ENCODE assay signal across 1 cellular context in the genomic region with DNA sequence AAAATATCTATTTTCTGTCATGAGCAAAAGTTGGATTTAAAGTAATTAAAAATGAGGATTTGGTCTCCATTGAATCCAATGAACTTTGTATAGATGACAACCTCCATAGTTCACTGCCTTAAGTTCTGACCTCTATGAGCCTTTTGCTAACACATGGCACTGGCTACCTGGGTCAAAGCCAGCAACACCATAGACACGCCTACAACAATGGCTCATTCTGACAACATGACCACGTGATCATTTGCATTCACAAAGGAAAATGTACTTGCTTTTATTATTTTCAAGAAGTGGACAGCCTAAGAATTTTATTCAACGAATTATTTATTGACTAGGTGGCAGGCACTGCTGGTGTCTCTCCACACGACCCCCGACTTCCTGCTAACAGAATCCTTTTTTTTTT.
TF ChIP-seq lines count a peak whose summit lies in the region.

No MANE protein-coding gene starts in this region.

TF ChIP-seq in WTC11, 78 proteins besides CTCF, POLR2A, EP300 and RAD21 (continued from another document):
- TF ChIP-seq, protein P1, sequence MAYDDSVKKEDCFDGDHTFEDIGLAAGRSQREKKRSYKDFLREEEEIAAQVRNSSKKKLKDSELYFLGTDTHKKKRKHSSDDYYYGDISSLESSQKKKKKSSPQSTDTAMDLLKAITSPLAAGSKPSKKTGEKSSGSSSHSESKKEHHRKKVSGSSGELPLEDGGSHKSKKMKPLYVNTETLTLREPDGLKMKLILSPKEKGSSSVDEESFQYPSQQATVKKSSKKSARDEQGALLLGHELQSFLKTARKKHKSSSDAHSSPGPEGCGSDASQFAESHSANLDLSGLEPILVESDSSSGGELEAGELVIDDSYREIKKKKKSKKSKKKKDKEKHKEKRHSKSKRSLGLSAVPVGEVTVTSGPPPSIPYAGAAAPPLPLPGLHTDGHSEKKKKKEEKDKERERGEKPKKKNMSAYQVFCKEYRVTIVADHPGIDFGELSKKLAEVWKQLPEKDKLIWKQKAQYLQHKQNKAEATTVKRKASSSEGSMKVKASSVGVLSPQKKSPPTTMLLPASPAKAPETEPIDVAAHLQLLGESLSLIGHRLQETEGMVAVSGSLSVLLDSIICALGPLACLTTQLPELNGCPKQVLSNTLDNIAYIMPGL (CRISPR knock-in tag; IDR thresholded peaks at IDR 0.05) = no peak
- TF ChIP-seq ELF4 (CRISPR knock-in tag; IDR thresholded peaks at IDR 0.05; ENCODE audit: low read depth) (no peak), ZNF317 (CRISPR knock-in tag; IDR thresholded peaks at IDR 0.05; ENCODE audit: borderline replicate concordance, low read depth) (no peak), NFE2L1 (CRISPR knock-in tag; IDR thresholded peaks at IDR 0.05) (no peak), SMAD4 (CRISPR knock-in tag; IDR thresholded peaks at IDR 0.05) (no peak), ETV6 (CRISPR knock-in tag; IDR thresholded peaks at IDR 0.05) (no peak), NR2C2 (CRISPR knock-in tag; IDR thresholded peaks at IDR 0.05) (no peak), SMAD3 (CRISPR knock-in tag; IDR thresholded peaks at IDR 0.05; ENCODE audit: borderline replicate concordance) (no peak), TCF7 (CRISPR knock-in tag; IDR thresholded peaks at IDR 0.05; ENCODE audit: low read depth) (no peak), MXD4 (CRISPR knock-in tag; IDR thresholded peaks at IDR 0.05; ENCODE audit: borderline replicate concordance) (no peak)
- TF ChIP-seq, protein P2, sequence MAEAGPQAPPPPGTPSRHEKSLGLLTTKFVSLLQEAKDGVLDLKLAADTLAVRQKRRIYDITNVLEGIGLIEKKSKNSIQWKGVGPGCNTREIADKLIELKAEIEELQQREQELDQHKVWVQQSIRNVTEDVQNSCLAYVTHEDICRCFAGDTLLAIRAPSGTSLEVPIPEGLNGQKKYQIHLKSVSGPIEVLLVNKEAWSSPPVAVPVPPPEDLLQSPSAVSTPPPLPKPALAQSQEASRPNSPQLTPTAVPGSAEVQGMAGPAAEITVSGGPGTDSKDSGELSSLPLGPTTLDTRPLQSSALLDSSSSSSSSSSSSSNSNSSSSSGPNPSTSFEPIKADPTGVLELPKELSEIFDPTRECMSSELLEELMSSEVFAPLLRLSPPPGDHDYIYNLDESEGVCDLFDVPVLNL (CRISPR knock-in tag; IDR thresholded peaks at IDR 0.05; ENCODE audit: borderline replicate concordance, low read depth) = no peak
- TF ChIP-seq, protein P3, sequence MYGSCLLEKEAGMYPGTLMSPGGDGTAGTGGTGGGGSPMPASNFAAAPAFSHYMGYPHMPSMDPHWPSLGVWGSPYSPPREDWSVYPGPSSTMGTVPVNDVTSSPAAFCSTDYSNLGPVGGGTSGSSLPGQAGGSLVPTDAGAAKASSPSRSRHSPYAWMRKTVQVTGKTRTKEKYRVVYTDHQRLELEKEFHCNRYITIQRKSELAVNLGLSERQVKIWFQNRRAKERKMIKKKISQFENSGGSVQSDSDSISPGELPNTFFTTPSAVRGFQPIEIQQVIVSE (CRISPR knock-in tag; IDR thresholded peaks at IDR 0.05; ENCODE audit: borderline replicate concordance) = no peak
- TF ChIP-seq, protein P4, sequence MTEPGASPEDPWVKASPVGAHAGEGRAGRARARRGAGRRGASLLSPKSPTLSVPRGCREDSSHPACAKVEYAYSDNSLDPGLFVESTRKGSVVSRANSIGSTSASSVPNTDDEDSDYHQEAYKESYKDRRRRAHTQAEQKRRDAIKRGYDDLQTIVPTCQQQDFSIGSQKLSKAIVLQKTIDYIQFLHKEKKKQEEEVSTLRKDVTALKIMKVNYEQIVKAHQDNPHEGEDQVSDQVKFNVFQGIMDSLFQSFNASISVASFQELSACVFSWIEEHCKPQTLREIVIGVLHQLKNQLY (CRISPR knock-in tag; IDR thresholded peaks at IDR 0.05) = no peak
- TF ChIP-seq, protein P5, sequence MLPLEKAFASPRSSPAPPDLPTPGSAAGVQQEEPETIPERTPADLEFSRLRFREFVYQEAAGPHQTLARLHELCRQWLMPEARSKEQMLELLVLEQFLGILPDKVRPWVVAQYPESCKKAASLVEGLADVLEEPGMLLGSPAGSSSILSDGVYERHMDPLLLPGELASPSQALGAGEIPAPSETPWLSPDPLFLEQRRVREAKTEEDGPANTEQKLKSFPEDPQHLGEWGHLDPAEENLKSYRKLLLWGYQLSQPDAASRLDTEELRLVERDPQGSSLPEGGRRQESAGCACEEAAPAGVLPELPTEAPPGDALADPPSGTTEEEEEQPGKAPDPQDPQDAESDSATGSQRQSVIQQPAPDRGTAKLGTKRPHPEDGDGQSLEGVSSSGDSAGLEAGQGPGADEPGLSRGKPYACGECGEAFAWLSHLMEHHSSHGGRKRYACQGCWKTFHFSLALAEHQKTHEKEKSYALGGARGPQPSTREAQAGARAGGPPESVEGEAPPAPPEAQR (CRISPR knock-in tag; IDR thresholded peaks at IDR 0.05) = no peak
- TF ChIP-seq, protein P6, sequence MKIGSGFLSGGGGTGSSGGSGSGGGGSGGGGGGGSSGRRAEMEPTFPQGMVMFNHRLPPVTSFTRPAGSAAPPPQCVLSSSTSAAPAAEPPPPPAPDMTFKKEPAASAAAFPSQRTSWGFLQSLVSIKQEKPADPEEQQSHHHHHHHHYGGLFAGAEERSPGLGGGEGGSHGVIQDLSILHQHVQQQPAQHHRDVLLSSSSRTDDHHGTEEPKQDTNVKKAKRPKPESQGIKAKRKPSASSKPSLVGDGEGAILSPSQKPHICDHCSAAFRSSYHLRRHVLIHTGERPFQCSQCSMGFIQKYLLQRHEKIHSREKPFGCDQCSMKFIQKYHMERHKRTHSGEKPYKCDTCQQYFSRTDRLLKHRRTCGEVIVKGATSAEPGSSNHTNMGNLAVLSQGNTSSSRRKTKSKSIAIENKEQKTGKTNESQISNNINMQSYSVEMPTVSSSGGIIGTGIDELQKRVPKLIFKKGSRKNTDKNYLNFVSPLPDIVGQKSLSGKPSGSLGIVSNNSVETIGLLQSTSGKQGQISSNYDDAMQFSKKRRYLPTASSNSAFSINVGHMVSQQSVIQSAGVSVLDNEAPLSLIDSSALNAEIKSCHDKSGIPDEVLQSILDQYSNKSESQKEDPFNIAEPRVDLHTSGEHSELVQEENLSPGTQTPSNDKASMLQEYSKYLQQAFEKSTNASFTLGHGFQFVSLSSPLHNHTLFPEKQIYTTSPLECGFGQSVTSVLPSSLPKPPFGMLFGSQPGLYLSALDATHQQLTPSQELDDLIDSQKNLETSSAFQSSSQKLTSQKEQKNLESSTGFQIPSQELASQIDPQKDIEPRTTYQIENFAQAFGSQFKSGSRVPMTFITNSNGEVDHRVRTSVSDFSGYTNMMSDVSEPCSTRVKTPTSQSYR (CRISPR knock-in tag; IDR thresholded peaks at IDR 0.05) = no peak
- TF ChIP-seq, protein P7, sequence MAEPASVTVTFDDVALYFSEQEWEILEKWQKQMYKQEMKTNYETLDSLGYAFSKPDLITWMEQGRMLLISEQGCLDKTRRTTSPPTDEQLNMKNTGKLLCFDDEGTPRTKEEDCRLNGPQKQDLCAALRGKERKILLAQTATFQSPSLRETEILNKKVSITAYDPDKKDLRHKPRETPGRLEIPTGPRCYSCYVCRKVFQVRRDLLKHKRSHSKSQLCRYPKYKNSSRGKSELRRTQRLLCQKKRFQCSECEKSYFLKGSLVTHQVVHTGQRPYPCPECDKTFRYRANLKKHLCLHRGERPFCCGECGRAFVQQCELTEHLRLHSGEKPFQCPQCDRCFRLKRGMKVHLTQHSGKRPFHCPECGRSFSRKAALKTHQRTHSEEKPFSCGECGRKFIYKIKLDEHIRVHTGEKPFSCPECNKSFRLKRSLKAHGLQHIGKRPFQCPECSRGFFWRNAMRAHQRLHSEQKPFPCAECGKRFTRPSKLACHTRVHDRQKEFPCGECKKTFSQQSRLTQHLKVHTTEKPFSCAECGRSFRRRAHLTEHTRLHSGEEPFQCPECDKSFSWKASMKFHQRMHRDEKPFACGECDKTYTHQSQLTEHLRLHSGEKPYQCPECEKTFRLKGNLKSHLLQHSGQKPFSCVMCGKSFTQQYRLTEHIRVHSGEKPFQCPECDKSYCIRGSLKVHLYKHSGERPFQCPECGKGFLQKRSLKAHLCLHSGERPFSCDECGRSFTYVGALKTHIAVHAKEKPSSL (CRISPR knock-in tag; conservative IDR thresholded peaks at IDR 0.05) = no peak
